In genomic region chr1:100188617-100189016, GRCh38 we compare ENCODE assay signal across 9 cellular contexts. TPM values are rescaled to one million over a fixed set of nuclear protein-coding genes. Genes with fewer than 3 reads are reported as not detected.
DNase-seq lines count a peak whose midpoint lies in the region; ATAC-seq, FAIRE-seq and TF ChIP-seq lines count a peak whose summit lies in the region.
"Had no signal": no experiment of that assay in that cellular context is flagged by ENCODE, and none has a peak within 500 bp of the region (broad histone marks: within the 10 kb centered on the region; RNA-seq: fewer than 3 reads in every experiment).

No MANE protein-coding gene starts in this region.

- no peak for FAIRE-seq in GM12891 (lab: Jason Lieb, UNC)

- no peaks in the 10 kb centered on the region for H3K9me3 ChIP-seq in SK-N-SH

- no peak overlapping the region for H3K9ac ChIP-seq in SK-N-SH

- no peak for TF ChIP-seq POLR2A in GM12891 (IDR thresholded peaks at IDR 0.05; ENCODE audit: low read depth, low read length)

- no peak overlapping the region for H3K4me3 ChIP-seq in SK-N-SH (ENCODE audit: low read depth in 2 of 2, low read length in 1 of 2)

- H3K4me1 Mint-ChIP-seq in activated naive CD8-positive, alpha-beta T cell treated with anti-CD3 and anti-CD28 coated beads for 36 hours: no peaks in the 10 kb centered on the region

- 35% methylated on average over 3 of the region's 3 CpGs for WGBS in SK-N-SH (ENCODE audit: low lambda C conversion rate)

- POLR2A ChIA-PET in SK-N-SH (lab: Yijun Ruan, JAX): no interaction called here

- no peaks in the 10 kb centered on the region for H3F3A ChIP-seq in SK-N-SH (replicated peaks; ENCODE audit: insufficient read depth)

- TF ChIP-seq CTCF in SK-N-SH (IDR thresholded peaks at IDR 0.05): no peak

- H3K4me2 ChIP-seq in SK-N-SH: no peak overlapping the region

- H3K36me3 ChIP-seq in SK-N-SH (replicated peaks in 1 of 2; ENCODE audit: control insufficient read depth in 1 of 2, insufficient read depth in 2 of 2, low read length in 1 of 2): peaks cover 8 to 10% of the 10 kb centered on the region in 2 experiments

- H2AFZ ChIP-seq in SK-N-SH (ENCODE audit: low read depth): no peak overlapping the region

- no peaks in the 10 kb centered on the region for H3K27me3 ChIP-seq in SK-N-SH (ENCODE audit: insufficient read depth)

- no peaks in the 10 kb centered on the region for H3K9me3 Mint-ChIP-seq in activated naive CD8-positive, alpha-beta T cell treated with anti-CD3 and anti-CD28 coated beads for 36 hours

- peak overlapping the region in 1 of 2 experiments; percentile 20; a peak in 2 of 4 replicates for H3K27ac ChIP-seq in SK-N-SH (ENCODE audit: low read depth in 2 of 2, low read length in 1 of 2)

- H3K4me1 ChIP-seq in SK-N-SH (ENCODE audit: control insufficient read depth in 1 of 2, insufficient read depth in 2 of 2, low read depth in 1 of 2, low read length in 1 of 2): peaks cover 8 to 13% of the 10 kb centered on the region in 2 experiments; a peak in 2 of 4 replicates

- no peak for TF ChIP-seq RAD21 in SK-N-SH (IDR thresholded peaks at IDR 0.05; ENCODE audit: low read length)

- H3K27ac Mint-ChIP-seq in activated naive CD8-positive, alpha-beta T cell treated with anti-CD3 and anti-CD28 coated beads for 36 hours: no peak overlapping the region
- H3K27ac Mint-ChIP-seq: activated naive CD8-positive, alpha-beta T cell had no signal

- no peaks in the 10 kb centered on the region for H4K20me1 ChIP-seq in SK-N-SH (ENCODE audit: insufficient read depth)

- no peak overlapping the region for H3K4me3 Mint-ChIP-seq in activated naive CD8-positive, alpha-beta T cell treated with anti-CD3 and anti-CD28 coated beads for 36 hours
- H3K4me3 Mint-ChIP-seq: activated naive CD8-positive, alpha-beta T cell had no signal

- H3K27me3 Mint-ChIP-seq in activated naive CD8-positive, alpha-beta T cell treated with anti-CD3 and anti-CD28 coated beads for 36 hours: no peaks in the 10 kb centered on the region
- H3K27me3 Mint-ChIP-seq: activated naive CD8-positive, alpha-beta T cell had no signal

- no peaks in the 10 kb centered on the region for H3K79me2 ChIP-seq in SK-N-SH (ENCODE audit: insufficient read depth)

- TF ChIP-seq EP300 in SK-N-SH (IDR thresholded peaks at IDR 0.05; ENCODE audit: borderline replicate concordance in 1 of 2, low read depth in 1 of 2, low read length in 1 of 2): no peak

- no peaks in the 10 kb centered on the region for H3K9me2 ChIP-seq in SK-N-SH

- DNase-seq in DMS79 treated with DMSO at 0.1 percent for 48 hours (lab: John Stamatoyannopoulos, UW): peak; percentile 98
- DNase-seq in SK-N-SH: peak; percentile 45
- DNase-seq in kidney glomerular epithelial cell (lab: John Stamatoyannopoulos, UW): peak; percentile 92
- DNase-seq in activated naive CD8-positive, alpha-beta T cell treated with anti-CD3 and anti-CD28 coated beads for 36 hours: no peak
- no peak for DNase-seq in NCI-H1436 (lab: John Stamatoyannopoulos, UW)
- DNase-seq in GM12891 (ENCODE audit: insufficient read length, low spot score): no peak
- DNase-seq in germinal center (ENCODE audit: low spot score): no peak

- peak; percentile 41 for ATAC-seq in HG03342 (IDR thresholded peaks at IDR 0.05; ENCODE audit: unreplicated experiment)

- H3K36me3 Mint-ChIP-seq in activated naive CD8-positive, alpha-beta T cell treated with anti-CD3 and anti-CD28 coated beads for 36 hours: peaks cover 7% of the 10 kb centered on the region

- CTCF ChIA-PET in SK-N-SH (lab: Yijun Ruan, JAX): interaction anchor here (1.5 kb wide), 1 partner anchor 267 kb away, joined by 5 read pairs; no protein-coding TSS in a partner anchor

TF ChIP-seq in SK-N-SH, 30 proteins besides CTCF, POLR2A, EP300 and RAD21:
- TF ChIP-seq SMC3 (IDR thresholded peaks at IDR 0.05; ENCODE audit: low read depth, low read length) (no peak), CHD2 (IDR thresholded peaks at IDR 0.05; ENCODE audit: low read length, partially characterized antibody) (peak; percentile 25), PBX3 (IDR thresholded peaks at IDR 0.05) (0 out of 2 replicates have a peak, but pooled peaks have one; percentile 45), USF2 (IDR thresholded peaks at IDR 0.05; ENCODE audit: borderline replicate concordance, low read depth, low read length) (no peak), MXI1 (IDR thresholded peaks at IDR 0.05; ENCODE audit: low read depth, low read length) (peak; percentile 65; the same call in 1 of the 2 replicates), RCOR1 (IDR thresholded peaks at IDR 0.05; ENCODE audit: low read length) (peak; percentile 55), TCF12 (IDR thresholded peaks at IDR 0.05) (peak; percentile 34; the same call in 1 of the 2 replicates), JUND (IDR thresholded peaks at IDR 0.05) (no peak), RXRA (IDR thresholded peaks at IDR 0.05; ENCODE audit: borderline replicate concordance, low read depth) (no peak), MEF2A (IDR thresholded peaks at IDR 0.05; ENCODE audit: borderline replicate concordance, low read depth) (no peak)
TF ChIP-seq in SK-N-SH: peak in this region for 5.

TF ChIP-seq in GM12891, 5 proteins besides CTCF, POLR2A, EP300 and RAD21:
- TF ChIP-seq SPI1 (IDR thresholded peaks at IDR 0.05; ENCODE audit: low read depth, low read length) (no peak), PAX5 (IDR thresholded peaks at IDR 0.05; ENCODE audit: insufficient read depth, low read length, severe bottlenecking) (no peak), POLR2AphosphoS5 (IDR thresholded peaks at IDR 0.05; ENCODE audit: low read depth, low read length) (no peak)

RNA-seq across cellular contexts. Expression of gene LRRC39, which starts 10.6 kb away (rescaled TPM):
- 1.6 and 3.0 TPM in 2 replicates for polyA plus RNA-seq in SK-N-SH (2012; rRNA removed)
- 0.45 and 0.47 TPM in 2 replicates for polyA plus RNA-seq in SK-N-SH (2012; cell fraction: cytosol; rRNA removed)
- polyA plus RNA-seq in SK-N-SH (2012; cell fraction: nucleus; rRNA removed): 7.3 and 16.1 TPM in 2 replicates
- under 1 TPM; 0.40 to 0.72 TPM for total RNA-seq in activated naive CD8-positive, alpha-beta T cell treated with anti-CD3 and anti-CD28 coated beads for 36 hours
- polyA plus RNA-seq in GM12891 (2012; ENCODE audit: low read depth, missing spikeins): 0.32 TPM

RNA-seq across cellular contexts. Expression of gene TRMT13, which starts 55.7 kb away (rescaled TPM):
- polyA plus RNA-seq in SK-N-SH (2012; rRNA removed): 7.6 and 12.6 TPM in 2 replicates
- 7.3 and 9.6 TPM in 2 replicates for polyA plus RNA-seq in SK-N-SH (2012; cell fraction: cytosol; rRNA removed)
- polyA plus RNA-seq in SK-N-SH (2012; cell fraction: nucleus; rRNA removed): 15.6 and 39.1 TPM in 2 replicates
- total RNA-seq in activated naive CD8-positive, alpha-beta T cell treated with anti-CD3 and anti-CD28 coated beads for 36 hours: 10 to 100 TPM; 18.6 to 19.6 TPM
- 7.1 TPM for polyA plus RNA-seq in GM12891 (2012; ENCODE audit: low read depth, missing spikeins)

RNA-seq across cellular contexts. Expression of gene SASS6, which starts 55.9 kb away (rescaled TPM):
- polyA plus RNA-seq in SK-N-SH (2012; rRNA removed): 0.48 and 0.58 TPM in 2 replicates
- 0.76 and 0.86 TPM in 2 replicates for polyA plus RNA-seq in SK-N-SH (2012; cell fraction: cytosol; rRNA removed)
- polyA plus RNA-seq in SK-N-SH (2012; cell fraction: nucleus; rRNA removed): 0.61 and 1.5 TPM in 2 replicates
- 10 to 100 TPM; 15.7 TPM for total RNA-seq in activated naive CD8-positive, alpha-beta T cell treated with anti-CD3 and anti-CD28 coated beads for 36 hours
- 4.2 TPM for polyA plus RNA-seq in GM12891 (2012; ENCODE audit: low read depth, missing spikeins)

Comparison
In these comparisons a context has a peak if more than half of its experiments do, and no peak if none do; other contexts are left out.
1. DNase-seq: peak in DMS79 treated with DMSO at 0.1 percent for 48 hours (single experiment), SK-N-SH (single experiment) and kidney glomerular epithelial cell (single experiment); none in activated naive CD8-positive, alpha-beta T cell treated with anti-CD3 and anti-CD28 coated beads for 36 hours (single experiment), NCI-H1436 (single experiment), GM12891 (single experiment) and germinal center (single experiment).